In genomic region chr14:74569826-74570591, GRCh38 we compare ENCODE assay signal across 10 cellular contexts. TPM values are rescaled to one million over a fixed set of nuclear protein-coding genes. Genes with fewer than 3 reads are reported as not detected.
A peak's percentile ranks its signal among the peaks of the same experiment; 100 is the strongest.
DNase-seq lines count a peak whose midpoint lies in the region; ATAC-seq and TF ChIP-seq lines count a peak whose summit lies in the region.
"Had no signal": no experiment of that assay in that cellular context is flagged by ENCODE, and none has a peak within 500 bp of the region (broad histone marks: within the 10 kb centered on the region; RNA-seq: fewer than 3 reads in every experiment).

No MANE protein-coding gene starts in this region.

- H3K9me3 Mint-ChIP-seq in osteocyte (ENCODE audit: unreplicated experiment): no peaks in the 10 kb centered on the region
- H3K9me3 Mint-ChIP-seq: neural crest cell had no signal

- H3K4me1 Mint-ChIP-seq in osteocyte (ENCODE audit: unreplicated experiment) (peaks cover 96% of the 10 kb centered on the region), T-helper 17 cell (peaks cover 27% of the 10 kb centered on the region)

- in situ Hi-C loops in G401 (cut with HindIII; ENCODE audit: low sequenced_read_pairs): no loop called here

- peak overlapping the region in 7 of 11 experiments; percentile 73 to 94 (median 91); a peak in 12 of 22 replicates for H3K4me2 ChIP-seq in BLaER1 treated with 17β-estradiol and CSF1 and Interleukin-3, amounts not matched to agents 10 nM and 100 nM

- peak overlapping the region; percentile 28 for H3K4me3 Mint-ChIP-seq in osteocyte (ENCODE audit: unreplicated experiment)
- H3K4me3 Mint-ChIP-seq in T-helper 17 cell: no peak overlapping the region
- H3K4me3 Mint-ChIP-seq: neural crest cell had no signal

- no peak for TF ChIP-seq CTCF in epithelial cell of esophagus (IDR thresholded peaks at IDR 0.05; ENCODE audit: insufficient read depth, low read depth, low read length, missing control alignments)
- TF ChIP-seq CTCF in osteocyte (IDR thresholded peaks at IDR 0.05): no peak

- H3K36me3 ChIP-seq in BLaER1 treated with 17β-estradiol and CSF1 and Interleukin-3, amounts not matched to agents 10 nM and 100 nM: no peaks in the 10 kb centered on the region

- DNase-seq in M059J (ENCODE audit: low read depth) (peak; percentile 94), epithelial cell of esophagus (ENCODE audit: low read depth) (peak; percentile 83), osteocyte (ENCODE audit: extremely low spot score, unreplicated experiment) (no peak), Kasumi-1 (lab: John Stamatoyannopoulos, UW) (no peak), activated gamma-delta T cell (lab: John Stamatoyannopoulos, UW) (no peak), T-helper 17 cell (no peak), G401 (ENCODE audit: low spot score) (no peak)
- DNase-seq: NCI-H2081 treated with DMSO at 0.1 percent for 48 hours had no signal

- H3K9ac ChIP-seq in BLaER1 treated with 17β-estradiol and CSF1 and Interleukin-3, amounts not matched to agents 10 nM and 100 nM: peak overlapping the region in 4 of 11 experiments; percentile 60 to 81 (median 76); a peak in 7 of 22 replicates

- H3K4me1 ChIP-seq in BLaER1 treated with 17β-estradiol and CSF1 and Interleukin-3, amounts not matched to agents 10 nM and 100 nM: peaks cover 28 to 84% (median 55%) of the 10 kb centered on the region in 10 experiments

- H3K27ac ChIP-seq in BLaER1 treated with 17β-estradiol and CSF1 and Interleukin-3, amounts not matched to agents 10 nM and 100 nM: peak overlapping the region in 10 of 11 experiments; percentile 40 to 97 (median 86); a peak in 19 of 22 replicates

- ATAC-seq in T-helper 17 cell: no peak

- H3K27me3 Mint-ChIP-seq in osteocyte (ENCODE audit: unreplicated experiment) (no peaks in the 10 kb centered on the region), T-helper 17 cell (no peaks in the 10 kb centered on the region)

- H3K9me3 ChIP-seq in BLaER1 treated with 17β-estradiol and CSF1 and Interleukin-3, amounts not matched to agents 10 nM and 100 nM (replicated peaks in 1 of 11): no peaks in the 10 kb centered on the region
- H3K9me3 ChIP-seq in T-helper 17 cell (ENCODE audit: control insufficient read depth, low read length, poor library complexity, severe bottlenecking): no peaks in the 10 kb centered on the region

- H4K20me1 ChIP-seq in BLaER1 treated with 17β-estradiol and CSF1 and Interleukin-3, amounts not matched to agents 10 nM and 100 nM: no peaks in the 10 kb centered on the region

- no peak overlapping the region for H3K4me3 ChIP-seq in BLaER1 treated with 17β-estradiol and CSF1 and Interleukin-3, amounts not matched to agents 10 nM and 100 nM
- no peak overlapping the region for H3K4me3 ChIP-seq in epithelial cell of esophagus (ENCODE audit: low read length)

- H3K27me3 ChIP-seq in BLaER1 treated with 17β-estradiol and CSF1 and Interleukin-3, amounts not matched to agents 10 nM and 100 nM: no peaks in the 10 kb centered on the region

- H3K36me3 Mint-ChIP-seq in osteocyte (ENCODE audit: unreplicated experiment) (peaks cover 11% of the 10 kb centered on the region), T-helper 17 cell (ENCODE audit: low read depth) (no peaks in the 10 kb centered on the region)

- H3K27ac Mint-ChIP-seq in osteocyte (ENCODE audit: unreplicated experiment) (peak overlapping the region; percentile 100), T-helper 17 cell (no peak overlapping the region)

RNA-seq across cellular contexts. Expression of gene LTBP2, which starts 42.0 kb away (rescaled TPM):
- 2.2 and 5.2 TPM in 2 replicates for total RNA-seq in M059J (2014; rRNA removed; shearing (Covaris generic))
- total RNA-seq in osteocyte (377 and 379 TPM in 2 replicates), T-helper 17 cell (under 1 TPM; 0.34 to 0.57 TPM)
- 30.0 and 33.4 TPM in 2 replicates for total RNA-seq in G401 (2014; rRNA removed; shearing (Covaris generic))

Comparison
In these comparisons a context has a peak if more than half of its experiments do, and no peak if none do; other contexts are left out.
1. DNase-seq: peak in M059J (single experiment) and epithelial cell of esophagus (single experiment); none in osteocyte (single experiment), Kasumi-1 (0 of 2), activated gamma-delta T cell (single experiment), T-helper 17 cell (0 of 3) and G401 (single experiment).
2. RNA of gene LTBP2, which starts 42.0 kb away (total RNA-seq): 377 to 379 TPM in osteocyte; 30.0 to 33.4 TPM in G401, 2.2 to 5.2 TPM in M059J and 0.34 to 0.57 TPM in T-helper 17 cell; every median in the first group is over 10 times any median in the second.